ENCODE assay signal across 16 cellular contexts in the genomic region with DNA sequence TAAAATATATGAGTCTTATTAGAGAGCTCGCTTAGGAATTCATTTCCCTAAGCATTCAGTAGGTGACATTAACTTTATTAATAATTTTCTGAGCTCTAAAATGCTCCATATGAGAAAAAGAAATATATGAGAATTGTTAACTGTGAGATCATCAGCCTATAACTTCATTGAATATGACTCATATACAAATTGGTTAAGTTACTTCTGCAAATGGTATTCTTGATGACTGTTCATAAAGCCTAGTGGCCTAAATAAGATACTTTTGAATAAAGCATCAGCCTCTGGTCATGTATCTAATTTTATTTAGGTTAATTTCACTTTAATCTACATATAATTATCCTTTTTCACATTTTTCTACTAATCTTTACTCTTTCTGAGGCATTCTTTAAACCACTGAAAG.
A peak's percentile ranks its signal among the peaks of the same experiment; 100 is the strongest.
DNase-seq lines count a peak whose midpoint lies in the region; ATAC-seq and TF ChIP-seq lines count a peak whose summit lies in the region.
"Had no signal": no experiment of that assay in that cellular context is flagged by ENCODE, and none has a peak within 500 bp of the region (broad histone marks: within the 10 kb centered on the region; RNA-seq: fewer than 3 reads in every experiment).

No MANE protein-coding gene starts in this region.

- no peak overlapping the region for H3K4me3 ChIP-seq in adipocyte (ENCODE audit: low read length)
- H3K4me3 ChIP-seq: HAP-1, Peyer's patch had no signal

- H3K36me3 Mint-ChIP-seq in activated CD4-positive, alpha-beta T cell treated with anti-CD3 and anti-CD28 coated beads, Interleukin-2, amount 10 ng/mL, durations not matched to agents 24 days and 14 days (ENCODE audit: low read depth) = no peaks in the 10 kb centered on the region
- H3K36me3 Mint-ChIP-seq: CD4-positive, CD25-positive, alpha-beta regulatory T cell had no signal

- H3K9me3 ChIP-seq in adipocyte (ENCODE audit: control insufficient read depth, low read length) = no peaks in the 10 kb centered on the region
- H3K9me3 ChIP-seq: HAP-1, Peyer's patch had no signal

- no peak overlapping the region for H3K4me3 Mint-ChIP-seq in activated CD4-positive, alpha-beta T cell treated with anti-CD3 and anti-CD28 coated beads, Interleukin-2, amount 10 ng/mL, durations not matched to agents 24 days and 14 days
- H3K4me3 Mint-ChIP-seq: CD4-positive, CD25-positive, alpha-beta regulatory T cell had no signal

- no peaks in the 10 kb centered on the region for H3K27me3 Mint-ChIP-seq in activated CD4-positive, alpha-beta T cell treated with anti-CD3 and anti-CD28 coated beads, Interleukin-2, amount 10 ng/mL, durations not matched to agents 24 days and 14 days
- H3K27me3 Mint-ChIP-seq: CD4-positive, CD25-positive, alpha-beta regulatory T cell had no signal

- H3K27me3 ChIP-seq in adipocyte (replicated peaks; ENCODE audit: control insufficient read depth, insufficient read depth, low read length) (no peaks in the 10 kb centered on the region), foreskin keratinocyte (no peaks in the 10 kb centered on the region)
- H3K27me3 ChIP-seq: Peyer's patch had no signal

- TF ChIP-seq CTCF in foreskin keratinocyte (conservative IDR thresholded peaks at IDR 0.05) = peak; percentile 25

- peaks cover 2% of the 10 kb centered on the region for H3K4me1 Mint-ChIP-seq in activated CD4-positive, alpha-beta T cell treated with anti-CD3 and anti-CD28 coated beads, Interleukin-2, amount 10 ng/mL, durations not matched to agents 24 days and 14 days

- no peaks in the 10 kb centered on the region for H3K36me3 ChIP-seq in adipocyte (ENCODE audit: control insufficient read depth, insufficient read depth, low read length, severe bottlenecking)
- H3K36me3 ChIP-seq: HAP-1, Peyer's patch had no signal

- H3K27ac ChIP-seq in foreskin keratinocyte = no peak overlapping the region
- H3K27ac ChIP-seq: Peyer's patch had no signal

- H3K9me3 Mint-ChIP-seq in activated CD4-positive, alpha-beta T cell treated with anti-CD3 and anti-CD28 coated beads, Interleukin-2, amount 10 ng/mL, durations not matched to agents 24 days and 14 days = no peaks in the 10 kb centered on the region

- ATAC-seq in foreskin keratinocyte = peak; percentile 96

- no peak overlapping the region for H3K9ac ChIP-seq in adipocyte (ENCODE audit: low read length)

- intact Hi-C loops in activated CD4-positive, alpha-beta T cell treated with anti-CD3 and anti-CD28 coated beads, Interleukin-2, amount 10 ng/mL, durations not matched to agents 24 days and 14 days (cut with micrococcal nuclease) = no loop called here

- no peak overlapping the region for H3K27ac Mint-ChIP-seq in activated CD4-positive, alpha-beta T cell treated with anti-CD3 and anti-CD28 coated beads, Interleukin-2, amount 10 ng/mL, durations not matched to agents 24 days and 14 days
- H3K27ac Mint-ChIP-seq: CD4-positive, CD25-positive, alpha-beta regulatory T cell had no signal

- H3K4me1 ChIP-seq in adipocyte (ENCODE audit: control insufficient read depth, insufficient read depth, low read length) (no peaks in the 10 kb centered on the region), foreskin keratinocyte (peaks cover 8% of the 10 kb centered on the region)
- H3K4me1 ChIP-seq: HAP-1, Peyer's patch had no signal

- DNase-seq in Kasumi-1 (lab: John Stamatoyannopoulos, UW) = peak; percentile 19 to 20
- DNase-seq in OCI-M1 (lab: John Stamatoyannopoulos, UW) = peak; percentile 5
- DNase-seq in adipocyte (ENCODE audit: low read depth) = peak; percentile 21
- DNase-seq in foreskin keratinocyte = peak; percentile 9 to 49
- no peak for DNase-seq in activated CD4-positive, alpha-beta T cell treated with anti-CD3 and anti-CD28 coated beads, Interleukin-2, amount 10 ng/mL, durations not matched to agents 24 days and 14 days
- DNase-seq in NCI-H2171 (lab: John Stamatoyannopoulos, UW) = no peak
- DNase-seq in pons (ENCODE audit: low spot score) = no peak
- DNase-seq in NOMO-1 treated with DMSO at 0.1 percent for 48 hours (lab: John Stamatoyannopoulos, UW; ENCODE audit: unreplicated experiment) = no peak
- DNase-seq: CD4-positive, CD25-positive, alpha-beta regulatory T cell; DMS79; NCI-H1092; NCI-H2081 treated with DMSO at 0.1 percent for 48 hours; NCI-H510A treated with DMSO at 0.1 percent for 48 hours; Peyer's patch; SHP77 treated with DMSO at 0.1 percent for 48 hours had no signal

Comparison
In these comparisons a context has a peak if more than half of its experiments do, and no peak if none do; other contexts are left out.
1. DNase-seq: peak in Kasumi-1 (2 of 2), OCI-M1 (single experiment), adipocyte (single experiment) and foreskin keratinocyte (2 of 2); none in activated CD4-positive, alpha-beta T cell treated with anti-CD3 and anti-CD28 coated beads, Interleukin-2, amount 10 ng/mL, durations not matched to agents 24 days and 14 days (single experiment), NCI-H2171 (single experiment), pons (single experiment) and NOMO-1 treated with DMSO at 0.1 percent for 48 hours (single experiment).